In the genomic region with DNA sequence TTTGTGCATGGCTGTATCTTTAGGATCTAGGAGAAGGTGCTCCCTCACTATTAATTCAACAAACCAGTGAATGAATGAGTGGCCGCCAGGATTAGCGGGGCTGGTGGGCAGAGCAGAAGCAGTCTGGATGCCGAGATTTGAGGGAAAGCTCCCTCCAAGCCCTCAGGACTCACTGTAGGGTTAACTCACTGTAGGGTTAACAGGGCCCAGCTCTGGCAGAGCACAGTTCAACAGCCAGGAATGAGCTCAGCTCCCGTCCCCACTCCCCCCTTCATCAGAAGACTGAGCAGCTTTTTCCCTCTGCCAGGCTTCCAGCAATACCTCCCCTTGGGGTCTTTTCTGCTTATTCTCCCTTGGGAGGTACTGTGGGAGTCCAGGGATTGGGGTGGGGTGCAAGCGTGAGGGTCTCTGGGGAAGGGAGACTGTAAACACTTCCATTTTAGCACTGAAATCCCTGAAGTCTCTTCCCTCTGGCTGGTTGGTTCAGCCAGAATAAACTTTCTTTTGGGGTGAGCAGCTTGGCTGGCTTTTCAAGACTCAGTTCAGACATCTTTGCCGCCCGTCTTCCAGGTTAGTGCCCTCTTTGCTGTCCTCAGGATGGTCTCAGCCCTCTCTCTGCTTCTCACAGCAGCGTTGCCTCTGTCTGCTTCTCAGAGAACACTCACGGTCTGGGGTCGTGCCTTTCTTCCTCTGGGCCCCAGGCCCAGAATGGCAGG, we compare ENCODE assay signal across 29 cellular contexts. TPM values are rescaled to one million over a fixed set of nuclear protein-coding genes. Genes with fewer than 3 reads are reported as not detected.
DNase-seq lines count a peak whose midpoint lies in the region; ATAC-seq and TF ChIP-seq lines count a peak whose summit lies in the region.
"Had no signal": no experiment of that assay in that cellular context is flagged by ENCODE, and none has a peak within 500 bp of the region (broad histone marks: within the 10 kb centered on the region; RNA-seq: fewer than 3 reads in every experiment).

No MANE protein-coding gene starts in this region.

- peak overlapping the region; percentile 80 for H3K27ac Mint-ChIP-seq in progenitor cell of endocrine pancreas
- H3K27ac Mint-ChIP-seq: activated CD4-positive, alpha-beta memory T cell treated with anti-CD3 and anti-CD28 coated beads, Interleukin-2, amount 10 ng/mL, durations not matched to agents 7 days and 5 days; activated naive CD8-positive, alpha-beta T cell treated with anti-CD3 and anti-CD28 coated beads, Interleukin-2, amount 10 ng/mL, durations not matched to agents 7 days and 5 days had no signal

- H3K9me3 Mint-ChIP-seq in progenitor cell of endocrine pancreas (ENCODE audit: low read depth): no peaks in the 10 kb centered on the region
- H3K9me3 Mint-ChIP-seq in activated T-cell treated with anti-CD3 and anti-CD28 coated beads, Interleukin-2, amount 50 U/mL, for 4 hours: no peaks in the 10 kb centered on the region
- H3K9me3 Mint-ChIP-seq: activated CD4-positive, alpha-beta memory T cell treated with anti-CD3 and anti-CD28 coated beads, Interleukin-2, amount 10 ng/mL, durations not matched to agents 7 days and 5 days; activated naive CD8-positive, alpha-beta T cell treated with anti-CD3 and anti-CD28 coated beads, Interleukin-2, amount 10 ng/mL, durations not matched to agents 7 days and 5 days; CD4-positive, CD25-positive, alpha-beta regulatory T cell had no signal

- H3K9ac ChIP-seq in BLaER1: no peak overlapping the region

- H3K27me3 ChIP-seq in BLaER1: no peaks in the 10 kb centered on the region
- no peaks in the 10 kb centered on the region for H3K27me3 ChIP-seq in H7 (ENCODE audit: control insufficient read depth, insufficient read depth, low read length)
- H3K27me3 ChIP-seq: MG63, uterus had no signal

- H3K4me3 Mint-ChIP-seq in progenitor cell of endocrine pancreas (ENCODE audit: low read depth): no peak overlapping the region
- H3K4me3 Mint-ChIP-seq in activated T-cell treated with anti-CD3 and anti-CD28 coated beads, Interleukin-2, amount 50 U/mL, for 4 hours: no peak overlapping the region
- H3K4me3 Mint-ChIP-seq: activated CD4-positive, alpha-beta memory T cell treated with anti-CD3 and anti-CD28 coated beads, Interleukin-2, amount 10 ng/mL, durations not matched to agents 7 days and 5 days; activated naive CD8-positive, alpha-beta T cell treated with anti-CD3 and anti-CD28 coated beads, Interleukin-2, amount 10 ng/mL, durations not matched to agents 7 days and 5 days; CD4-positive, CD25-positive, alpha-beta regulatory T cell had no signal

- no peaks in the 10 kb centered on the region for H3K9me3 ChIP-seq in BLaER1
- H3K9me3 ChIP-seq: left ventricle myocardium inferior, MG63, uterus had no signal

- peak; percentile 16 for DNase-seq in H7
- DNase-seq in epithelial cell of prostate (ENCODE audit: low read depth, low spot score): no peak
- no peak for DNase-seq in progenitor cell of endocrine pancreas (ENCODE audit: low spot score, unreplicated experiment)
- DNase-seq in stimulated activated CD4-positive, alpha-beta T cell treated with anti-CD3 and anti-CD28 coated beads, Interleukin-15, amount 100 ng/mL, for 24 hours: no peak
- DNase-seq in activated T-cell treated with anti-CD3 and anti-CD28 coated beads, Interleukin-2, amount 50 U/mL, for 4 hours: no peak
- DNase-seq: activated CD4-positive, alpha-beta memory T cell treated with anti-CD3 and anti-CD28 coated beads, Interleukin-2, amount 10 ng/mL, durations not matched to agents 7 days and 5 days; activated CD4-positive, CD25-positive, alpha-beta regulatory T cell treated with anti-CD3 and anti-CD28 coated beads, Interleukin-2, amount 50 U/mL, for 72 hours; activated naive CD8-positive, alpha-beta T cell treated with anti-CD3 and anti-CD28 coated beads, Interleukin-2, amount 10 ng/mL, durations not matched to agents 7 days and 5 days; CD4-positive, CD25-positive, alpha-beta regulatory T cell; cerebellar nuclear complex; DMS 273 treated with DMSO at 0.1 percent for 48 hours; effector CD4-positive, alpha-beta T cell; foreskin melanocyte; hypothalamus; KBM-7; left ventricle myocardium inferior; NCI-H1417; NCI-H2081 treated with DMSO at 0.1 percent for 48 hours; NCI-H345; SHP77; stimulated activated CD4-positive, alpha-beta T cell treated with anti-CD3 and anti-CD28 coated beads, Interleukin-2, amount 100 ng/mL, for 24 hours; substantia nigra; SW 1271; uterus had no signal

- no peak for TF ChIP-seq CTCF in progenitor cell of endocrine pancreas (IDR thresholded peaks at IDR 0.05; ENCODE audit: unreplicated experiment)

- H3K4me3 ChIP-seq in BLaER1 (no peak overlapping the region), H7 (ENCODE audit: insufficient read depth, low read depth, low read length) (no peak overlapping the region)
- H3K4me3 ChIP-seq: left ventricle myocardium inferior, MG63, skin epidermis, uterus had no signal

- H3K4me1 ChIP-seq in BLaER1: peaks cover 23% of the 10 kb centered on the region

- peaks cover 28% of the 10 kb centered on the region for H3K4me1 Mint-ChIP-seq in progenitor cell of endocrine pancreas (ENCODE audit: low read depth)
- no peaks in the 10 kb centered on the region for H3K4me1 Mint-ChIP-seq in activated T-cell treated with anti-CD3 and anti-CD28 coated beads, Interleukin-2, amount 50 U/mL, for 4 hours (ENCODE audit: low read depth)

- H4K20me1 ChIP-seq in BLaER1: no peaks in the 10 kb centered on the region

- H3K36me3 ChIP-seq in BLaER1 (no peaks in the 10 kb centered on the region), H7 (replicated peaks; ENCODE audit: control insufficient read depth, insufficient read depth, low read length) (no peaks in the 10 kb centered on the region)
- H3K36me3 ChIP-seq: left ventricle myocardium inferior, MG63, uterus had no signal

- no peak for ATAC-seq in GM19455 (IDR thresholded peaks at IDR 0.05; ENCODE audit: unreplicated experiment)
- no peak for ATAC-seq in activated T-cell treated with anti-CD3 and anti-CD28 coated beads, Interleukin-2, amount 50 U/mL, for 4 hours
- no peak for ATAC-seq in GM18907 (IDR thresholded peaks at IDR 0.05; ENCODE audit: unreplicated experiment)

- peak overlapping the region; percentile 19; the same call in 1 of the 2 replicates for H3K27ac ChIP-seq in BLaER1
- H3K27ac ChIP-seq in epithelial cell of prostate: peak overlapping the region; percentile 97
- H3K27ac ChIP-seq: left ventricle myocardium inferior, uterus had no signal

- no peaks in the 10 kb centered on the region for H3K36me3 Mint-ChIP-seq in progenitor cell of endocrine pancreas (ENCODE audit: insufficient read depth)
- no peaks in the 10 kb centered on the region for H3K36me3 Mint-ChIP-seq in activated T-cell treated with anti-CD3 and anti-CD28 coated beads, Interleukin-2, amount 50 U/mL, for 4 hours (ENCODE audit: insufficient read depth)
- H3K36me3 Mint-ChIP-seq: activated naive CD8-positive, alpha-beta T cell treated with anti-CD3 and anti-CD28 coated beads, Interleukin-2, amount 10 ng/mL, durations not matched to agents 7 days and 5 days; CD4-positive, CD25-positive, alpha-beta regulatory T cell had no signal

- H3K4me2 ChIP-seq in BLaER1: peak overlapping the region; percentile 15; the same call in 1 of the 2 replicates

- H3K27me3 Mint-ChIP-seq in progenitor cell of endocrine pancreas: no peaks in the 10 kb centered on the region
- no peaks in the 10 kb centered on the region for H3K27me3 Mint-ChIP-seq in activated T-cell treated with anti-CD3 and anti-CD28 coated beads, Interleukin-2, amount 50 U/mL, for 4 hours (ENCODE audit: low read depth)
- H3K27me3 Mint-ChIP-seq: CD4-positive, CD25-positive, alpha-beta regulatory T cell had no signal

RNA-seq across cellular contexts. Expression of a gene that starts 53.7 kb away (rescaled TPM):
- 66.7 and 92.2 TPM in 2 replicates for total RNA-seq in H7 (2014; rRNA removed; shearing (Covaris generic))
- 452 and 468 TPM in 2 replicates for total RNA-seq in progenitor cell of endocrine pancreas
- 10 to 100 TPM; 65.9 to 76.9 (median 73.2) TPM for total RNA-seq in activated T-cell treated with anti-CD3 and anti-CD28 coated beads, Interleukin-2, amount 50 U/mL, for 4 hours
